Comparison of ENCODE assay signal across 8 cellular contexts in genomic region chr6:35468181-35468979, GRCh38. TPM values are rescaled to one million over a fixed set of nuclear protein-coding genes. Genes with fewer than 3 reads are reported as not detected.
DNase-seq lines count a peak whose midpoint lies in the region; ATAC-seq and TF ChIP-seq lines count a peak whose summit lies in the region.

TSS of gene RPL10A (plus strand) at chr6:35468401. CDS start at chr6:35468435, 34 bp downstream.

- peak within 1 kb of the TSS; percentile 92 for H3K9ac ChIP-seq in rectal smooth muscle tissue (ENCODE audit: low read length)

- intact Hi-C loops in right cardiac atrium (cut with DNase I) (no loop called here), aorta (cut with DNase I) (loop anchor here in 1 of 2 donors (1.0 to 2.0 kb wide), 2 partner anchors 28 to 126 kb away; partner anchors contain the start of genes PPARD and TEAD3)

- H3K27me3 ChIP-seq in right cardiac atrium (ENCODE audit: control insufficient read depth, insufficient read depth) (no peaks in the 10 kb centered on the region), rectal smooth muscle tissue (ENCODE audit: control insufficient read depth, insufficient read depth, low read length) (no peaks in the 10 kb centered on the region), aorta (ENCODE audit: control insufficient read depth in 1 of 2, insufficient read depth in 2 of 2, low read length in 1 of 2) (no peaks in the 10 kb centered on the region)

- H3K9me3 ChIP-seq in right cardiac atrium (ENCODE audit: control insufficient read depth, low read length) (no peaks in the 10 kb centered on the region), aorta (ENCODE audit: control insufficient read depth, low read length) (no peaks in the 10 kb centered on the region)

- WGBS in right cardiac atrium: under 1% methylated on average over 86 of the region's 86 CpGs
- WGBS in aorta, 2 donors: 0% methylated on average over 84 to 86 of the region's 86 CpGs

- in situ Hi-C loops in GM13977 (cut with MboI; ENCODE audit: low pct_unique_long_range_greater_than_20kb, low sequenced_read_pairs, unreplicated experiment): no loop called here

- H3K36me3 ChIP-seq in rectal smooth muscle tissue (ENCODE audit: control insufficient read depth, insufficient read depth, low read length): peaks cover 5% of the 10 kb centered on the region
- H3K36me3 ChIP-seq in aorta (ENCODE audit: control insufficient read depth in 1 of 2, insufficient read depth in 2 of 2, low read length in 1 of 2): peaks cover 0 to 3% of the 10 kb centered on the region in 2 donors

- H3K27ac ChIP-seq in right cardiac atrium (ENCODE audit: low read length): peak within 1 kb of the TSS; percentile 82
- H3K27ac ChIP-seq in rectal smooth muscle tissue (ENCODE audit: low read depth, low read length): peak within 1 kb of the TSS; percentile 92
- peak within 1 kb of the TSS in 1 of 2 donors; percentile 76 for H3K27ac ChIP-seq in aorta (ENCODE audit: low read depth in 1 of 2, low read length in 2 of 2)

- H3K4me3 ChIP-seq in right cardiac atrium (ENCODE audit: low read length): peak within 1 kb of the TSS; percentile 48
- H3K4me3 ChIP-seq in rectal smooth muscle tissue (ENCODE audit: low read length): peak within 1 kb of the TSS; percentile 53
- H3K4me3 ChIP-seq in aorta (ENCODE audit: low read length in 2 of 2): peak within 1 kb of the TSS; percentile 60

- peak; percentile 97 for TF ChIP-seq CTCF in GM13977 (IDR thresholded peaks at IDR 0.05; ENCODE audit: extremely low read depth, insufficient read depth, missing control alignments)

- H3K4me1 ChIP-seq in right cardiac atrium (ENCODE audit: control insufficient read depth, insufficient read depth, low read length) (peaks cover 4% of the 10 kb centered on the region), rectal smooth muscle tissue (ENCODE audit: control insufficient read depth, insufficient read depth, low read length) (peaks cover 4% of the 10 kb centered on the region), aorta (ENCODE audit: control insufficient read depth in 1 of 2, insufficient read depth in 2 of 2, low read length in 2 of 2) (no peaks in the 10 kb centered on the region)

- DNase-seq in GM13977 (ENCODE audit: low spot score): peak; percentile 97
- peak; percentile 81 to 86 for DNase-seq in NCI-H187 (lab: John Stamatoyannopoulos, UW)
- DNase-seq in T-helper 2 cell: peak; percentile 86 to 97 (median 92)
- DNase-seq in anterior cingulate cortex (lab: John Stamatoyannopoulos, UW): peak; percentile 62 to 98 (median 92)
- DNase-seq in right cardiac atrium: peak; percentile 95 to 97 (median 96)
- DNase-seq in aorta: peak; percentile 97

- ATAC-seq in HG02884 (IDR thresholded peaks at IDR 0.05; ENCODE audit: unreplicated experiment): peak; percentile 61
- peak; percentile 90 to 91 for ATAC-seq in right cardiac atrium
- peak; percentile 97 for ATAC-seq in aorta (ENCODE audit: low FRiP score)

RNA-seq across cellular contexts. Expression of gene RPL10A, which starts in this region (rescaled TPM):
- total RNA-seq in right cardiac atrium: 100 to 1,000 TPM; 608 to 717 (median 617) TPM
- polyA plus RNA-seq in right cardiac atrium: 672 TPM
- total RNA-seq in aorta: 100 to 1,000 TPM; 834 to 875 TPM
- 1,000 to 10,000 TPM; 2,062 to 2,391 TPM for polyA plus RNA-seq in aorta
